20 cellular contexts compared by ENCODE assay signal in the genomic region with DNA sequence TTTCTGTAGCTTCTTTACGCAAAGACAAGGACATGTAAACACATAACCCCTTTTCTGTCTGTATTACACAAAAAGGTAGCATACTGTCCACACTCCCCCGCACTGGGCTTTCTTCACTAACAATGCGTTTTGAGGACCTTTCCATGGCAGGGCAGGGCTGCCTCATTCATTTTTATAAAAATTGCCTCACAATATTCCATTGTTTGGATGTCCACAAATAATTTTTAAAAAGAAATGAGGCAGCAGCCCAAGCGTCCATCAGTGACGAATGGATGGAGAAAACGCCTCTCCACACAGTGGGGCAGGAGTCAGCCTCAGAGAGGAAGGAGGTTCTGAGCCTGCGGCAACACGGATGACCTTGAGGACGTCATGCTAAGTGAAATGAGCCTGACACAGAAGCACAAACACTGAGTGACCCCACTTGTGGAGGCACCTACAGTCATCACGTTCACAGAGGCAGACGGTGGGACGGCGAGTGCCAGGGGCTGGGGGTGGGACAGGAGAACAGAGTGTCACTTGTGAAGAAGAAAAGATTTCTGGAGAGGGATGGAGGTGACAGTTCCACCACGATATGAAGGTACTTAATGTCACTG.
"Had no signal": no experiment of that assay in that cellular context is flagged by ENCODE, and none has a peak within 500 bp of the region (broad histone marks: within the 10 kb centered on the region; RNA-seq: fewer than 3 reads in every experiment).

No MANE protein-coding gene starts in this region.

- H3K27ac Mint-ChIP-seq: activated CD4-positive, alpha-beta memory T cell treated with anti-CD3 and anti-CD28 coated beads, Interleukin-2, amount 10 ng/mL, durations not matched to agents 7 days and 5 days; activated naive CD8-positive, alpha-beta T cell treated with anti-CD3 and anti-CD28 coated beads for 36 hours; activated T-helper 1 cell treated with anti-CD3 and anti-CD28 coated beads, Interleukin-12 subunit alpha, Interleukin-12 subunit beta, Interleukin-2, Interleukin-4 antibody, amounts not matched to agents 30 ng/mL and 10 ng/mL and 1 ng/mL, durations not matched to agents 14 hours and 24 hours and 36 hours; nephron progenitor cell; WTC11 had no signal

- H3K4me1 Mint-ChIP-seq: activated CD4-positive, alpha-beta memory T cell treated with anti-CD3 and anti-CD28 coated beads, Interleukin-2, amount 10 ng/mL, durations not matched to agents 7 days and 5 days; activated naive CD8-positive, alpha-beta T cell treated with anti-CD3 and anti-CD28 coated beads for 36 hours; WTC11 had no signal

- H3K27ac ChIP-seq: foreskin keratinocyte, SJSA1, upper lobe of right lung had no signal

- H3K36me3 Mint-ChIP-seq: activated naive CD8-positive, alpha-beta T cell treated with anti-CD3 and anti-CD28 coated beads for 36 hours; WTC11 had no signal

- H3K4me3 Mint-ChIP-seq: activated CD4-positive, alpha-beta memory T cell treated with anti-CD3 and anti-CD28 coated beads, Interleukin-2, amount 10 ng/mL, durations not matched to agents 7 days and 5 days; activated naive CD8-positive, alpha-beta T cell treated with anti-CD3 and anti-CD28 coated beads for 36 hours; activated T-helper 1 cell treated with anti-CD3 and anti-CD28 coated beads, Interleukin-12 subunit alpha, Interleukin-12 subunit beta, Interleukin-2, Interleukin-4 antibody, amounts not matched to agents 30 ng/mL and 10 ng/mL and 1 ng/mL, durations not matched to agents 14 hours and 24 hours and 36 hours; nephron progenitor cell; WTC11 had no signal

- H3K27me3 ChIP-seq: foreskin keratinocyte had no signal

- H3K4me3 ChIP-seq: mucosa of descending colon, SJSA1, upper lobe of right lung had no signal

- H3K9me3 ChIP-seq: upper lobe of right lung had no signal

- ATAC-seq: foreskin keratinocyte, mucosa of descending colon, upper lobe of right lung, WTC11 had no signal

- H3K36me3 ChIP-seq: SJSA1, upper lobe of right lung had no signal

- H3K4me1 ChIP-seq: foreskin keratinocyte, SJSA1, upper lobe of right lung had no signal

- H3K9me3 Mint-ChIP-seq: activated naive CD8-positive, alpha-beta T cell treated with anti-CD3 and anti-CD28 coated beads for 36 hours had no signal

- DNase-seq: activated CD4-positive, alpha-beta T cell treated with anti-CD3 and anti-CD28 coated beads for 48 hours; activated naive CD8-positive, alpha-beta T cell treated with anti-CD3 and anti-CD28 coated beads for 36 hours; cerebellar nuclear complex; cortex of kidney; erythroblast; foreskin keratinocyte; kidney glomerular epithelial cell; mesenchymal stem cell; mucosa of descending colon; nephron progenitor cell; occipital lobe; stimulated activated CD4-positive, alpha-beta T cell treated with anti-CD3 and anti-CD28 coated beads, Interleukin-2, amount 100 ng/mL, for 48 hours; stimulated activated naive CD4-positive, alpha-beta T cell; T-helper 1 cell; T-helper 9 cell; upper lobe of right lung had no signal
